In the genomic region with DNA sequence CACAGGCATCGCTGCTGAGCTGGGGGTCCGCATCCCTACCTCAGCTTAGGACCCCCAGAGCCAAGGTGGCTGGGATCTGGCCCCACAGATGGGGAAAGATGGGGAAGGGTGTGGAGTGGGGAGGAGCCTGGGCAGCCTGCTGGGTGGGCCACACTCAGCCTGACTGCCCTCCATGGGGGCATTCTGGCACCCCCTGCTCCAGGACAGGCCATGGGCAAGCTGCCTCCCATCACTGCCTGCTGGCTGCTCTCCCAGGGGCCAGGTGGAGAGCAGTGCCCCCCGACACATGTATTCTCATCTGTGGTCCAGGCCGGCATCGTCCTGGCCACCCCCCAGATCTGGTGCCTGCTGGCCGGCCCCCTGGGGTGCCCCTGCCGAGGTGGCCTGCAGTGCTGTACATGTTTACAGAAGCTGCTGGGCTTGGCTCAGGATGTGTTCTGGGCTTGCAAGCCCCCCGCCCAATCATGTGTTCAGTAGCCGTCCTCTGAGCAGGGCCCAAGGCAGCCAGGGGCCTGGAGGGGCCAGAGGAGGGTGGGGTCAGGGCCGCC, we compare ENCODE assay signal across 1 cellular context.
TF ChIP-seq lines count a peak whose summit lies in the region.

No MANE protein-coding gene starts in this region.

TF ChIP-seq in HepG2, 621 proteins besides CTCF, POLR2A, EP300 and RAD21:
- TF ChIP-seq ZBTB1 (CRISPR knock-in tag; IDR thresholded peaks at IDR 0.05; ENCODE audit: borderline replicate concordance) (no peak), ZBTB46 (CRISPR knock-in tag; IDR thresholded peaks at IDR 0.05; ENCODE audit: borderline replicate concordance) (no peak), ZNF34 (CRISPR knock-in tag; IDR thresholded peaks at IDR 0.05; ENCODE audit: borderline replicate concordance) (no peak), RBM22 (optimal IDR thresholded peaks at IDR 0.05; ENCODE audit: low read length) (peak; percentile 29), JUND (CRISPR knock-in tag; IDR thresholded peaks at IDR 0.05) (no peak), BCLAF1 (IDR thresholded peaks at IDR 0.05) (no peak), ZFP36L1 (CRISPR knock-in tag; IDR thresholded peaks at IDR 0.05) (no peak), YEATS2 (CRISPR knock-in tag; IDR thresholded peaks at IDR 0.05; ENCODE audit: borderline replicate concordance) (no peak), AGO2 (optimal IDR thresholded peaks at IDR 0.05; ENCODE audit: low read depth, low read length) (peak; percentile 10), SRSF4 (IDR thresholded peaks at IDR 0.05; ENCODE audit: low read depth, low read length, poor library complexity, severe bottlenecking) (no peak), ZNF281 (CRISPR knock-in tag; IDR thresholded peaks at IDR 0.05; ENCODE audit: borderline replicate concordance) (no peak), MTF1 (CRISPR knock-in tag; IDR thresholded peaks at IDR 0.05) (no peak), SMYD3 (CRISPR knock-in tag; IDR thresholded peaks at IDR 0.05) (no peak), HNRNPLL (IDR thresholded peaks at IDR 0.05; ENCODE audit: low read depth, low read length, poor library complexity, severe bottlenecking) (peak; percentile 15), TRAFD1 (CRISPR knock-in tag; IDR thresholded peaks at IDR 0.05; ENCODE audit: borderline replicate concordance) (no peak), SP1 (IDR thresholded peaks at IDR 0.05) (no peak), SP1 (CRISPR knock-in tag; IDR thresholded peaks at IDR 0.05) (no peak), POLR2G (IDR thresholded peaks at IDR 0.05; ENCODE audit: low read depth, low read length) (peak; percentile 5; the same call in 1 of the 2 replicates), ZNF337 (CRISPR knock-in tag; IDR thresholded peaks at IDR 0.05; ENCODE audit: borderline replicate concordance, low read depth) (no peak), ARID4A (CRISPR knock-in tag; IDR thresholded peaks at IDR 0.05; ENCODE audit: borderline replicate concordance) (no peak), ZHX2 (IDR thresholded peaks at IDR 0.05; ENCODE audit: low read depth) (no peak), ZHX2 (CRISPR knock-in tag; IDR thresholded peaks at IDR 0.05; ENCODE audit: borderline replicate concordance) (no peak)
